9 cellular contexts compared by ENCODE assay signal in the genomic region with DNA sequence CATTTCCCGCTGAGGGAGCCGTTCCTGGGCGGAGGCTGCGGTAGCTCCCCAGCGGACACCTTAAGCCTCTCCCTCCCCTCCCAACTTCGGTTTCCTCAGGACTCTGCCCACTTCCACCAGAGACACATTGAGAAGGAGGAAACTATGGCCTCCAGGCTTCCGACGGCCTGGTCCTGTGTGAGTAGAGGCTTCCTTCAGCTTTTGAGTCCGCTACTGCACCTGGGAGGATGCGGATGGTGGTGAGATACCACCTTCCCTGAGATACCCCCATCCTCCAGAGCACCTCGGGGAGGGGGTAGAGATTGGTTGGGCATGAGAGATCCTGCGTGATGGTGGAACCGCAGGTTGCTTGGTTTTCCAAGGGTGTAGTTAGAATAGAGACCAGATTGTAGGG. TPM values are rescaled to one million over a fixed set of nuclear protein-coding genes. Genes with fewer than 3 reads are reported as not detected.
DNase-seq lines count a peak whose midpoint lies in the region; ATAC-seq, FAIRE-seq and TF ChIP-seq lines count a peak whose summit lies in the region.
"Had no signal": no experiment of that assay in that cellular context is flagged by ENCODE, and none has a peak within 500 bp of the region (broad histone marks: within the 10 kb centered on the region; RNA-seq: fewer than 3 reads in every experiment).

No MANE protein-coding gene starts in this region.

- TF ChIP-seq EP300 in GM12878 (IDR thresholded peaks at IDR 0.05; ENCODE audit: borderline replicate concordance in 1 of 2, control insufficient read depth in 1 of 2, low read depth in 2 of 2, low read length in 2 of 2), result no peak

- peak overlapping the region; percentile 10 for H2AK5ac ChIP-seq in mesendoderm (ENCODE audit: low read length)

- no peak overlapping the region for H2BK5ac ChIP-seq in mesendoderm (ENCODE audit: low read length)

- H4K20me1 ChIP-seq in GM12878 (ENCODE audit: control insufficient read depth, insufficient read depth), result no peaks in the 10 kb centered on the region

- no peak overlapping the region for H2BK120ac ChIP-seq in mesendoderm (ENCODE audit: low read depth, low read length)

- FAIRE-seq in GM12878 (lab: Jason Lieb, UNC), result no peak
- FAIRE-seq: endometrium had no signal

- peak overlapping the region; percentile 91 for H3K9ac ChIP-seq in GM12878 (ENCODE audit: control insufficient read depth, insufficient read depth, low read length)
- H3K9ac ChIP-seq in mesendoderm (ENCODE audit: low read length), result peak overlapping the region; percentile 89

- CTCF ChIA-PET in A673 (lab: Charles Lee), result no interaction called here
- CTCF ChIA-PET in GM12878 (lab: Yijun Ruan, JAX), result interaction anchor here (0.9 to 1.4 kb wide), 2 partner anchors 13 to 179 kb away, joined by 3 to 4 read pairs; partner anchors contain the start of gene ZNF497

- RAD21 ChIA-PET in GM12878 (lab: Charles Lee; ENCODE audit: unreplicated experiment), result interaction anchor here (1.0 kb wide), 1 partner anchor 336 kb away, joined by 3 read pairs; the partner anchor contains the start of gene ZBTB45

- peak overlapping the region; percentile 88 for H3K56ac ChIP-seq in mesendoderm (ENCODE audit: low read length)

- TF ChIP-seq CTCF in A673 (conservative IDR thresholded peaks at IDR 0.05; ENCODE audit: low read depth, low read length) (no peak), GM12878 (IDR thresholded peaks at IDR 0.05 in 2 of 3, conservative IDR thresholded peaks at IDR 0.05 in 1 of 3; ENCODE audit: control insufficient read depth in 2 of 3, extremely low read depth in 1 of 3, insufficient read depth in 1 of 3, low read depth in 3 of 3, low read length in 3 of 3) (no peak)

- H2AFZ ChIP-seq in GM12878 (ENCODE audit: control insufficient read depth, low read depth, low read length), result peak overlapping the region; percentile 91

- H3K4me2 ChIP-seq in GM12878 (ENCODE audit: control insufficient read depth, insufficient read depth), result peak overlapping the region; percentile 91
- peak overlapping the region; percentile 82 for H3K4me2 ChIP-seq in mesendoderm (ENCODE audit: low read length)

- TF ChIP-seq RAD21 in GM12878 (IDR thresholded peaks at IDR 0.05; ENCODE audit: insufficient read depth, low read depth, low read length), result no peak

- POLR2A ChIA-PET in A673 (lab: Charles Lee; ENCODE audit: low non-redundant PET) (no interaction called here), GM12878 (lab: Charles Lee) (interaction anchor here (0.6 to 1.2 kb wide), 3 partner anchors 9 to 182 kb away, joined by 3 to 4 read pairs (median 3); no protein-coding TSS in a partner anchor)

- DNase-seq in A673 (ENCODE audit: low spot score), result no peak
- no peak for DNase-seq in GM12878 (ENCODE audit: low read depth, low spot score)
- DNase-seq in mesendoderm, result no peak
- no peak for DNase-seq in NCI-H748 (lab: John Stamatoyannopoulos, UW; ENCODE audit: unreplicated experiment)
- no peak for DNase-seq in CD1c-positive myeloid dendritic cell (ENCODE audit: extremely low spot score)
- no peak for DNase-seq in effector CD4-positive, alpha-beta T cell

- H3K18ac ChIP-seq in mesendoderm (ENCODE audit: low read length), result peak overlapping the region; percentile 65

- intact Hi-C loops in A673 (cut with micrococcal nuclease; ENCODE audit: unreplicated experiment), result no loop called here
- intact Hi-C loops in GM12878 (cut with micrococcal nuclease; ENCODE audit: unreplicated experiment), result no loop called here

- H3K27ac ChIP-seq in A673 (ENCODE audit: low read depth, low read length, poor library complexity, severe bottlenecking) (peak overlapping the region; percentile 98), GM12878 (ENCODE audit: control insufficient read depth, insufficient read depth) (peak overlapping the region; percentile 98), mesendoderm (ENCODE audit: low read depth, low read length) (no peak overlapping the region)

- H2BK15ac ChIP-seq in mesendoderm (replicated peaks; ENCODE audit: low read depth), result no peak overlapping the region

- H3K27me3 ChIP-seq in A673 (replicated peaks; ENCODE audit: insufficient read depth, low read depth, low read length, poor library complexity), result no peaks in the 10 kb centered on the region
- H3K27me3 ChIP-seq in GM12878 (replicated peaks in 1 of 2; ENCODE audit: control insufficient read depth in 2 of 2, insufficient read depth in 2 of 2, low read length in 1 of 2), result no peaks in the 10 kb centered on the region
- no peaks in the 10 kb centered on the region for H3K27me3 ChIP-seq in mesendoderm (ENCODE audit: insufficient read depth, low read length, poor library complexity)

- SMC1A ChIA-PET in GM12878 (lab: Charles Lee; ENCODE audit: uncharacterized antibody, unreplicated experiment), result no interaction called here

- whole genome bisulfite sequencing in GM12878 (ENCODE audit: insufficient coverage, insufficient replicate concordance, low lambda C conversion rate, missing lambda C conversion rate), result 70% methylated on average over 13 of the region's 13 CpGs
- no CpG with 5 or more reads among the region's 13 CpGs for WGBS in mesendoderm (ENCODE audit: extremely low coverage, insufficient coverage, low lambda C conversion rate)

- H3K4me1 ChIP-seq in A673 (ENCODE audit: insufficient read depth, low read length, poor library complexity, severe bottlenecking) (no peaks in the 10 kb centered on the region), GM12878 (ENCODE audit: control insufficient read depth, insufficient read depth, low read length) (peaks cover 10% of the 10 kb centered on the region), mesendoderm (ENCODE audit: control insufficient read depth, low read depth, low read length) (no peaks in the 10 kb centered on the region)

- H3K79me2 ChIP-seq in GM12878 (ENCODE audit: control insufficient read depth, insufficient read depth, low read length) (peaks cover 8% of the 10 kb centered on the region), mesendoderm (ENCODE audit: control insufficient read depth, insufficient read depth, low read length) (peaks cover 8% of the 10 kb centered on the region)

- no peak overlapping the region for H4K5ac ChIP-seq in mesendoderm (ENCODE audit: low read length)

- BruUV-seq in A673 (replicated peaks; lab: Mats Ljungman, UMichigan) (TSS peak; percentile 60), GM12878 (replicated peaks; lab: Mats Ljungman, UMichigan) (TSS peak; percentile 82)

- peaks cover 17% of the 10 kb centered on the region for H3K79me1 ChIP-seq in mesendoderm (ENCODE audit: low read length)

- peak overlapping the region; percentile 69 for H3K4me3 ChIP-seq in A673 (ENCODE audit: low read depth, low read length, poor library complexity, severe bottlenecking)
- peak overlapping the region; percentile 67 for H3K4me3 ChIP-seq in GM12878
- peak overlapping the region; percentile 98 for H3K4me3 ChIP-seq in mesendoderm (ENCODE audit: low read length)

- peak overlapping the region; percentile 98 for H3K23ac ChIP-seq in mesendoderm (ENCODE audit: low read length)

- in situ Hi-C loops in GM12878 (cut with MboI), result no loop called here

- peak overlapping the region; percentile 56 for H3K4ac ChIP-seq in mesendoderm (ENCODE audit: low read depth, low read length)

- H3K36me3 ChIP-seq in A673 (ENCODE audit: insufficient read depth, low read length, poor library complexity, severe bottlenecking), result peaks cover 28% of the 10 kb centered on the region
- H3K36me3 ChIP-seq in GM12878 (ENCODE audit: control insufficient read depth in 2 of 2, insufficient read depth in 2 of 2, low read length in 1 of 2), result peaks cover 0 to 11% of the 10 kb centered on the region in 2 experiments; a peak in 1 of 4 replicates
- H3K36me3 ChIP-seq in mesendoderm (ENCODE audit: control insufficient read depth, insufficient read depth, low read length), result peaks cover 8% of the 10 kb centered on the region

- no peak for TF ChIP-seq POLR2A in GM12878 (IDR thresholded peaks at IDR 0.05; ENCODE audit: low read depth, low read length)

- H3K9me3 ChIP-seq in A673 (ENCODE audit: low read depth, low read length, poor library complexity, severe bottlenecking) (peaks cover 64% of the 10 kb centered on the region), GM12878 (replicated peaks; ENCODE audit: control insufficient read depth, insufficient read depth, low read length) (peaks cover 45% of the 10 kb centered on the region)

- H4K8ac ChIP-seq in mesendoderm (ENCODE audit: low read depth, low read length), result peak overlapping the region; percentile 66

- ATAC-seq in HG03135 (IDR thresholded peaks at IDR 0.05; ENCODE audit: unreplicated experiment) (peak; percentile 8), GM12878 (no peak; the same call in 2 of the 3 replicates), GM21619 (IDR thresholded peaks at IDR 0.05; ENCODE audit: unreplicated experiment) (no peak)

RNA-seq across cellular contexts. Expression of gene ZNF274, which starts 1.0 kb away (rescaled TPM):
- total RNA-seq in A673 (2021) (25.0 and 27.4 TPM in 2 replicates), GM12878 (2014; rRNA removed) (14.2 and 16.7 TPM in 2 replicates), GM12878 (2014; rRNA removed; fragmentation: Illumina TruSeq; extraction: Trizol) (13.5 and 14.7 TPM in 2 replicates), GM12878 (2021) (12.3 and 14.1 TPM in 2 replicates)
- total RNA-seq in GM12878 (2013; cell fraction: nucleolus; rRNA removed), result 43.4 and 50.7 TPM in 2 replicates
- polyA plus RNA-seq in GM12878 (2011; ENCODE audit: low read depth), result 12.1 TPM
- polyA plus RNA-seq in GM12878 (2011; rRNA removed) (17.3 and 17.8 TPM in 2 replicates), GM12878 (2014; fragmentation: Illumina TruSeq; extraction: Trizol) (12.3 and 14.9 TPM in 2 replicates), GM12878 (2014; fragmentation: Nextera tagmentation; extraction: Ambion mirVana) (1 to 10 TPM; 2.7 to 3.3 TPM), GM12878 (2014; rRNA removed) (12.8 and 14.5 TPM in 2 replicates), GM12878 (2016; fragmentation: Nextera tagmentation; extraction: Ambion mirVana) (10 to 100 TPM; 14.4 to 17.6 TPM)
- polyA plus RNA-seq in GM12878 (2011; cell fraction: cytosol; rRNA removed), result 15.6 and 17.2 TPM in 2 replicates
- 31.9 and 32.4 TPM in 2 replicates for polyA plus RNA-seq in GM12878 (2011; cell fraction: nucleus; rRNA removed)
- 16.0 and 17.3 TPM in 2 replicates for polyA plus RNA-seq in GM12878 (2012)
- polyA minus RNA-seq in GM12878 (2011; rRNA and poly(A)+ RNA removed), result 19.8 and 29.6 TPM in 2 replicates
- polyA minus RNA-seq in GM12878 (2011; cell fraction: cytosol; rRNA and poly(A)+ RNA removed), result 5.3 and 7.6 TPM in 2 replicates
- polyA minus RNA-seq in GM12878 (2011; cell fraction: nucleus; rRNA and poly(A)+ RNA removed), result 16.9 and 20.6 TPM in 2 replicates
- 15.9 TPM for polyA plus RNA-seq in mesendoderm (2013, experiment 1 of 2)
- polyA plus RNA-seq in mesendoderm (2013, experiment 2 of 2), result 15.1 TPM

RNA-seq across cellular contexts. Expression of gene ZNF329, which starts 33.2 kb away (rescaled TPM):
- total RNA-seq in A673 (2021) (10.1 and 13.1 TPM in 2 replicates), GM12878 (2014; rRNA removed) (0.62 and 0.76 TPM in 2 replicates), GM12878 (2014; rRNA removed; fragmentation: Illumina TruSeq; extraction: Trizol) (0.78 and 1.1 TPM in 2 replicates), GM12878 (2021) (0.43 and 0.56 TPM in 2 replicates)
- total RNA-seq in GM12878 (2013; cell fraction: nucleolus; rRNA removed), result 4.9 and 5.1 TPM in 2 replicates
- polyA plus RNA-seq in GM12878 (2011; ENCODE audit: low read depth), result 1.5 TPM
- polyA plus RNA-seq in GM12878 (2011; rRNA removed) (4.7 and 5.8 TPM in 2 replicates), GM12878 (2014; fragmentation: Illumina TruSeq; extraction: Trizol) (0.29 and 0.71 TPM in 2 replicates), GM12878 (2014; fragmentation: Nextera tagmentation; extraction: Ambion mirVana) (under 1 TPM in 1 of 2 experiments, not detected in 1; 0.11 TPM), GM12878 (2014; rRNA removed) (0.18 and 0.43 TPM in 2 replicates), GM12878 (2016; fragmentation: Nextera tagmentation; extraction: Ambion mirVana) (under 1 TPM; 0.28 to 0.42 TPM)
- 2.9 and 3.7 TPM in 2 replicates for polyA plus RNA-seq in GM12878 (2011; cell fraction: cytosol; rRNA removed)
- 2.1 and 2.2 TPM in 2 replicates for polyA plus RNA-seq in GM12878 (2011; cell fraction: nucleus; rRNA removed)
- 1.6 and 2.2 TPM in 2 replicates for polyA plus RNA-seq in GM12878 (2012)
- 5.8 and 6.5 TPM in 2 replicates for polyA minus RNA-seq in GM12878 (2011; rRNA and poly(A)+ RNA removed)
- 2.7 and 4.1 TPM in 2 replicates for polyA minus RNA-seq in GM12878 (2011; cell fraction: cytosol; rRNA and poly(A)+ RNA removed)
- 1.7 and 1.8 TPM in 2 replicates for polyA minus RNA-seq in GM12878 (2011; cell fraction: nucleus; rRNA and poly(A)+ RNA removed)
- polyA plus RNA-seq in mesendoderm (2013, experiment 1 of 2), result 6.1 TPM
- polyA plus RNA-seq in mesendoderm (2013, experiment 2 of 2), result 6.0 TPM

RNA-seq across cellular contexts. Expression of gene ZNF544, which starts 44.9 kb away (rescaled TPM):
- total RNA-seq in A673 (2021) (44.8 and 50.5 TPM in 2 replicates), GM12878 (2014; rRNA removed) (56.8 and 67.4 TPM in 2 replicates), GM12878 (2014; rRNA removed; fragmentation: Illumina TruSeq; extraction: Trizol) (56.6 and 61.2 TPM in 2 replicates), GM12878 (2021) (35.9 and 42.1 TPM in 2 replicates)
- total RNA-seq in GM12878 (2013; cell fraction: nucleolus; rRNA removed), result 268 and 299 TPM in 2 replicates
- 70.8 TPM for polyA plus RNA-seq in GM12878 (2011; ENCODE audit: low read depth)
- polyA plus RNA-seq in GM12878 (2011; rRNA removed) (58.3 and 70.1 TPM in 2 replicates), GM12878 (2014; fragmentation: Illumina TruSeq; extraction: Trizol) (29.6 and 43.1 TPM in 2 replicates), GM12878 (2014; fragmentation: Nextera tagmentation; extraction: Ambion mirVana) (10 to 100 TPM; 27.3 to 34.9 TPM), GM12878 (2014; rRNA removed) (53.6 and 57.0 TPM in 2 replicates), GM12878 (2016; fragmentation: Nextera tagmentation; extraction: Ambion mirVana) (10 to 100 TPM; 34.9 to 36.1 TPM)
- polyA plus RNA-seq in GM12878 (2011; cell fraction: cytosol; rRNA removed), result 77.2 and 85.3 TPM in 2 replicates
- 53.4 and 62.8 TPM in 2 replicates for polyA plus RNA-seq in GM12878 (2011; cell fraction: nucleus; rRNA removed)
- 27.4 and 39.8 TPM in 2 replicates for polyA plus RNA-seq in GM12878 (2012)
- polyA minus RNA-seq in GM12878 (2011; rRNA and poly(A)+ RNA removed), result 61.0 and 85.8 TPM in 2 replicates
- 20.3 and 23.6 TPM in 2 replicates for polyA minus RNA-seq in GM12878 (2011; cell fraction: cytosol; rRNA and poly(A)+ RNA removed)
- 48.8 and 73.8 TPM in 2 replicates for polyA minus RNA-seq in GM12878 (2011; cell fraction: nucleus; rRNA and poly(A)+ RNA removed)
- 48.0 TPM for polyA plus RNA-seq in mesendoderm (2013, experiment 1 of 2)
- 51.8 TPM for polyA plus RNA-seq in mesendoderm (2013, experiment 2 of 2)
